ENCODE assay signal across 1 cellular context in the genomic region with DNA sequence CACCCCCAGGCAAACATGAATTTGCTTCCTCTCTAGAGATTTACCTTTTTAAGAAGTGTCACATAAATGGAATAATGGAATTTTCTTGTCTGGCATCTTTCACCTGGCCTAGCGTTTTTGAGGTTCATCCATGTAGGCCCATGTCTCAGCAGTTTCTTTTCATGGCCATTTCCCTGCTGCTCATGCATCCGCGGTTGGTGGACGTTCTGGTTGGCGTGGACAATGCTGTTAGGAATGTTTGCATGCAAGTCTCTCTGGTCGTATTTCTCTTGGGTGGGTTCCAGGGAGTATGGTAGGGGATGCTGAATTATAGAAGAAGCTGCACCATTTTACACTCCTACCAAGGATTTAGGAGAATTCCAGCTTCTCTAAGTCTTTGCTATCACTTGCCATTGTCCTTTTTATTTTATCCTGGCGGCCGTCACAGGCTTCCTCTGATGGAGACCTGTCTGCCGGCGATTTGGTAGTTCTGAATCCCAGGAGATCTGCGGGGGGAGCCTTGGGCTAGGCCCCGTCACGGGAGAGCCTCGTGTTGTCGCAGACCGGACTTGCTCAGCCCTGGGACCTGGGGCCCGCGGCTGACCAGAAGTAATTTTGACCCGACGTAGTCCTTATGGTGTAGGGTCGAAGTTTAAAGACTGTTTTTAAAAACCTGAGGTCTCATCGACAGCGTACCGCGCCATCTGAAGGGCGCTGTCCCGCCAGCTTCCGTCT.
TF ChIP-seq lines count a peak whose summit lies in the region.

No MANE protein-coding gene starts in this region.

TF ChIP-seq in K562, 482 proteins besides CTCF, POLR2A, EP300 and RAD21 (continued from another document):
- TF ChIP-seq, protein P1, sequence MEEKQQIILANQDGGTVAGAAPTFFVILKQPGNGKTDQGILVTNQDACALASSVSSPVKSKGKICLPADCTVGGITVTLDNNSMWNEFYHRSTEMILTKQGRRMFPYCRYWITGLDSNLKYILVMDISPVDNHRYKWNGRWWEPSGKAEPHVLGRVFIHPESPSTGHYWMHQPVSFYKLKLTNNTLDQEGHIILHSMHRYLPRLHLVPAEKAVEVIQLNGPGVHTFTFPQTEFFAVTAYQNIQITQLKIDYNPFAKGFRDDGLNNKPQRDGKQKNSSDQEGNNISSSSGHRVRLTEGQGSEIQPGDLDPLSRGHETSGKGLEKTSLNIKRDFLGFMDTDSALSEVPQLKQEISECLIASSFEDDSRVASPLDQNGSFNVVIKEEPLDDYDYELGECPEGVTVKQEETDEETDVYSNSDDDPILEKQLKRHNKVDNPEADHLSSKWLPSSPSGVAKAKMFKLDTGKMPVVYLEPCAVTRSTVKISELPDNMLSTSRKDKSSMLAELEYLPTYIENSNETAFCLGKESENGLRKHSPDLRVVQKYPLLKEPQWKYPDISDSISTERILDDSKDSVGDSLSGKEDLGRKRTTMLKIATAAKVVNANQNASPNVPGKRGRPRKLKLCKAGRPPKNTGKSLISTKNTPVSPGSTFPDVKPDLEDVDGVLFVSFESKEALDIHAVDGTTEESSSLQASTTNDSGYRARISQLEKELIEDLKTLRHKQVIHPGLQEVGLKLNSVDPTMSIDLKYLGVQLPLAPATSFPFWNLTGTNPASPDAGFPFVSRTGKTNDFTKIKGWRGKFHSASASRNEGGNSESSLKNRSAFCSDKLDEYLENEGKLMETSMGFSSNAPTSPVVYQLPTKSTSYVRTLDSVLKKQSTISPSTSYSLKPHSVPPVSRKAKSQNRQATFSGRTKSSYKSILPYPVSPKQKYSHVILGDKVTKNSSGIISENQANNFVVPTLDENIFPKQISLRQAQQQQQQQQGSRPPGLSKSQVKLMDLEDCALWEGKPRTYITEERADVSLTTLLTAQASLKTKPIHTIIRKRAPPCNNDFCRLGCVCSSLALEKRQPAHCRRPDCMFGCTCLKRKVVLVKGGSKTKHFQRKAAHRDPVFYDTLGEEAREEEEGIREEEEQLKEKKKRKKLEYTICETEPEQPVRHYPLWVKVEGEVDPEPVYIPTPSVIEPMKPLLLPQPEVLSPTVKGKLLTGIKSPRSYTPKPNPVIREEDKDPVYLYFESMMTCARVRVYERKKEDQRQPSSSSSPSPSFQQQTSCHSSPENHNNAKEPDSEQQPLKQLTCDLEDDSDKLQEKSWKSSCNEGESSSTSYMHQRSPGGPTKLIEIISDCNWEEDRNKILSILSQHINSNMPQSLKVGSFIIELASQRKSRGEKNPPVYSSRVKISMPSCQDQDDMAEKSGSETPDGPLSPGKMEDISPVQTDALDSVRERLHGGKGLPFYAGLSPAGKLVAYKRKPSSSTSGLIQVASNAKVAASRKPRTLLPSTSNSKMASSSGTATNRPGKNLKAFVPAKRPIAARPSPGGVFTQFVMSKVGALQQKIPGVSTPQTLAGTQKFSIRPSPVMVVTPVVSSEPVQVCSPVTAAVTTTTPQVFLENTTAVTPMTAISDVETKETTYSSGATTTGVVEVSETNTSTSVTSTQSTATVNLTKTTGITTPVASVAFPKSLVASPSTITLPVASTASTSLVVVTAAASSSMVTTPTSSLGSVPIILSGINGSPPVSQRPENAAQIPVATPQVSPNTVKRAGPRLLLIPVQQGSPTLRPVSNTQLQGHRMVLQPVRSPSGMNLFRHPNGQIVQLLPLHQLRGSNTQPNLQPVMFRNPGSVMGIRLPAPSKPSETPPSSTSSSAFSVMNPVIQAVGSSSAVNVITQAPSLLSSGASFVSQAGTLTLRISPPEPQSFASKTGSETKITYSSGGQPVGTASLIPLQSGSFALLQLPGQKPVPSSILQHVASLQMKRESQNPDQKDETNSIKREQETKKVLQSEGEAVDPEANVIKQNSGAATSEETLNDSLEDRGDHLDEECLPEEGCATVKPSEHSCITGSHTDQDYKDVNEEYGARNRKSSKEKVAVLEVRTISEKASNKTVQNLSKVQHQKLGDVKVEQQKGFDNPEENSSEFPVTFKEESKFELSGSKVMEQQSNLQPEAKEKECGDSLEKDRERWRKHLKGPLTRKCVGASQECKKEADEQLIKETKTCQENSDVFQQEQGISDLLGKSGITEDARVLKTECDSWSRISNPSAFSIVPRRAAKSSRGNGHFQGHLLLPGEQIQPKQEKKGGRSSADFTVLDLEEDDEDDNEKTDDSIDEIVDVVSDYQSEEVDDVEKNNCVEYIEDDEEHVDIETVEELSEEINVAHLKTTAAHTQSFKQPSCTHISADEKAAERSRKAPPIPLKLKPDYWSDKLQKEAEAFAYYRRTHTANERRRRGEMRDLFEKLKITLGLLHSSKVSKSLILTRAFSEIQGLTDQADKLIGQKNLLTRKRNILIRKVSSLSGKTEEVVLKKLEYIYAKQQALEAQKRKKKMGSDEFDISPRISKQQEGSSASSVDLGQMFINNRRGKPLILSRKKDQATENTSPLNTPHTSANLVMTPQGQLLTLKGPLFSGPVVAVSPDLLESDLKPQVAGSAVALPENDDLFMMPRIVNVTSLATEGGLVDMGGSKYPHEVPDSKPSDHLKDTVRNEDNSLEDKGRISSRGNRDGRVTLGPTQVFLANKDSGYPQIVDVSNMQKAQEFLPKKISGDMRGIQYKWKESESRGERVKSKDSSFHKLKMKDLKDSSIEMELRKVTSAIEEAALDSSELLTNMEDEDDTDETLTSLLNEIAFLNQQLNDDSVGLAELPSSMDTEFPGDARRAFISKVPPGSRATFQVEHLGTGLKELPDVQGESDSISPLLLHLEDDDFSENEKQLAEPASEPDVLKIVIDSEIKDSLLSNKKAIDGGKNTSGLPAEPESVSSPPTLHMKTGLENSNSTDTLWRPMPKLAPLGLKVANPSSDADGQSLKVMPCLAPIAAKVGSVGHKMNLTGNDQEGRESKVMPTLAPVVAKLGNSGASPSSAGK (IDR thresholded peaks at IDR 0.05) = peak; percentile 64
- TF ChIP-seq ZNF584 (CRISPR knock-in tag; IDR thresholded peaks at IDR 0.05; ENCODE audit: low read depth) = no peak
- TF ChIP-seq, protein P2, sequence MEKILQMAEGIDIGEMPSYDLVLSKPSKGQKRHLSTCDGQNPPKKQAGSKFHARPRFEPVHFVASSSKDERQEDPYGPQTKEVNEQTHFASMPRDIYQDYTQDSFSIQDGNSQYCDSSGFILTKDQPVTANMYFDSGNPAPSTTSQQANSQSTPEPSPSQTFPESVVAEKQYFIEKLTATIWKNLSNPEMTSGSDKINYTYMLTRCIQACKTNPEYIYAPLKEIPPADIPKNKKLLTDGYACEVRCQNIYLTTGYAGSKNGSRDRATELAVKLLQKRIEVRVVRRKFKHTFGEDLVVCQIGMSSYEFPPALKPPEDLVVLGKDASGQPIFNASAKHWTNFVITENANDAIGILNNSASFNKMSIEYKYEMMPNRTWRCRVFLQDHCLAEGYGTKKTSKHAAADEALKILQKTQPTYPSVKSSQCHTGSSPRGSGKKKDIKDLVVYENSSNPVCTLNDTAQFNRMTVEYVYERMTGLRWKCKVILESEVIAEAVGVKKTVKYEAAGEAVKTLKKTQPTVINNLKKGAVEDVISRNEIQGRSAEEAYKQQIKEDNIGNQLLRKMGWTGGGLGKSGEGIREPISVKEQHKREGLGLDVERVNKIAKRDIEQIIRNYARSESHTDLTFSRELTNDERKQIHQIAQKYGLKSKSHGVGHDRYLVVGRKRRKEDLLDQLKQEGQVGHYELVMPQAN (IDR thresholded peaks at IDR 0.05; ENCODE audit: borderline replicate concordance) = 0 out of 2 replicates have a peak, but pooled peaks have one; percentile 76
